ENCODE assay signal across 1 cellular context in the genomic region with DNA sequence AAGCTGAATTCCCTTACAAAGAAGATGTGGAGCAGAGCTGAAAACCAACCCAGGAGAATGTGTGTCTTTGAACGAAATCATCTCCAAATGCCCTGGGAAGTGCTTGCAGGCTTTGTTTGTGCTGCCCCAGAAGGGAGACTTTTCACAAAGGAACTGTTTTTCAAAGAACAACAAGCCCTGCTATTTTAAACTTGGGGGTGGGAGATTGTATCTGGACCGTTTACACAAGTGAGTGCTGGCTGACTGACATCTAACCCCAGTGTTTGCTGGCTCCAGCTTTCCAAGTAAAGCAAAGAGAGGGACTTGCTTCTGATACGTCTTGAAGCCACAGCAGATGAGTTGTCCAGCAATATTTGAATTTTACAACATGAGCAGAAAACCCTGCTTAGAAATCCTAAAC.
TF ChIP-seq lines count a peak whose summit lies in the region.

No MANE protein-coding gene starts in this region.

TF ChIP-seq in H1, 55 proteins besides CTCF, POLR2A, EP300 and RAD21:
- TF ChIP-seq NANOG (IDR thresholded peaks at IDR 0.05; ENCODE audit: insufficient read depth, low read depth, low read length, poor library complexity, severe bottlenecking) (no peak), ZNF274 (IDR thresholded peaks at IDR 0.05; ENCODE audit: borderline replicate concordance, extremely low read depth, low read length) (no peak), CREB1 (IDR thresholded peaks at IDR 0.05) (no peak), SP4 (IDR thresholded peaks at IDR 0.05; ENCODE audit: low read length) (no peak), GTF2F1 (IDR thresholded peaks at IDR 0.05; ENCODE audit: borderline replicate concordance, low read depth, low read length) (no peak), ASH2L (IDR thresholded peaks at IDR 0.05; ENCODE audit: low read length) (no peak), RNF2 (IDR thresholded peaks at IDR 0.05; ENCODE audit: borderline replicate concordance, low read depth, low read length, missing control alignments, poor library complexity, severe bottlenecking) (no peak), SAP30 (IDR thresholded peaks at IDR 0.05; ENCODE audit: insufficient read depth, insufficient replicate concordance, low read length) (no peak), TAF1 (IDR thresholded peaks at IDR 0.05; ENCODE audit: low read depth, low read length) (no peak), POU5F1 (IDR thresholded peaks at IDR 0.05; ENCODE audit: low read depth, low read length) (no peak), KDM4A (IDR thresholded peaks at IDR 0.05; ENCODE audit: low read depth, low read length, severe bottlenecking) (no peak), TCF12 (IDR thresholded peaks at IDR 0.05; ENCODE audit: low read depth, low read length) (no peak), JUN (IDR thresholded peaks at IDR 0.05; ENCODE audit: low read depth, low read length) (no peak), CTBP2 (IDR thresholded peaks at IDR 0.05; ENCODE audit: borderline replicate concordance, insufficient read depth, insufficient read length, low read length) (no peak), RXRA (IDR thresholded peaks at IDR 0.05; ENCODE audit: insufficient read depth, low read depth, low read length) (no peak), TAF7 (optimal IDR thresholded peaks at IDR 0.05; ENCODE audit: borderline replicate concordance, low read depth, low read length) (no peak)
- TF ChIP-seq, protein P1, sequence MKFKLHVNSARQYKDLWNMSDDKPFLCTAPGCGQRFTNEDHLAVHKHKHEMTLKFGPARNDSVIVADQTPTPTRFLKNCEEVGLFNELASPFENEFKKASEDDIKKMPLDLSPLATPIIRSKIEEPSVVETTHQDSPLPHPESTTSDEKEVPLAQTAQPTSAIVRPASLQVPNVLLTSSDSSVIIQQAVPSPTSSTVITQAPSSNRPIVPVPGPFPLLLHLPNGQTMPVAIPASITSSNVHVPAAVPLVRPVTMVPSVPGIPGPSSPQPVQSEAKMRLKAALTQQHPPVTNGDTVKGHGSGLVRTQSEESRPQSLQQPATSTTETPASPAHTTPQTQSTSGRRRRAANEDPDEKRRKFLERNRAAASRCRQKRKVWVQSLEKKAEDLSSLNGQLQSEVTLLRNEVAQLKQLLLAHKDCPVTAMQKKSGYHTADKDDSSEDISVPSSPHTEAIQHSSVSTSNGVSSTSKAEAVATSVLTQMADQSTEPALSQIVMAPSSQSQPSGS (IDR thresholded peaks at IDR 0.05; ENCODE audit: low read length), result no peak
- TF ChIP-seq, protein P2, sequence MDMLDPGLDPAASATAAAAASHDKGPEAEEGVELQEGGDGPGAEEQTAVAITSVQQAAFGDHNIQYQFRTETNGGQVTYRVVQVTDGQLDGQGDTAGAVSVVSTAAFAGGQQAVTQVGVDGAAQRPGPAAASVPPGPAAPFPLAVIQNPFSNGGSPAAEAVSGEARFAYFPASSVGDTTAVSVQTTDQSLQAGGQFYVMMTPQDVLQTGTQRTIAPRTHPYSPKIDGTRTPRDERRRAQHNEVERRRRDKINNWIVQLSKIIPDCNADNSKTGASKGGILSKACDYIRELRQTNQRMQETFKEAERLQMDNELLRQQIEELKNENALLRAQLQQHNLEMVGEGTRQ (IDR thresholded peaks at IDR 0.05; ENCODE audit: low read length), result no peak
- TF ChIP-seq, protein P3, sequence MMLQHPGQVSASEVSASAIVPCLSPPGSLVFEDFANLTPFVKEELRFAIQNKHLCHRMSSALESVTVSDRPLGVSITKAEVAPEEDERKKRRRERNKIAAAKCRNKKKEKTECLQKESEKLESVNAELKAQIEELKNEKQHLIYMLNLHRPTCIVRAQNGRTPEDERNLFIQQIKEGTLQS (IDR thresholded peaks at IDR 0.05; ENCODE audit: insufficient read depth, low read depth, low read length), result no peak
